Comparison of ENCODE assay signal across 24 cellular contexts in the genomic region with DNA sequence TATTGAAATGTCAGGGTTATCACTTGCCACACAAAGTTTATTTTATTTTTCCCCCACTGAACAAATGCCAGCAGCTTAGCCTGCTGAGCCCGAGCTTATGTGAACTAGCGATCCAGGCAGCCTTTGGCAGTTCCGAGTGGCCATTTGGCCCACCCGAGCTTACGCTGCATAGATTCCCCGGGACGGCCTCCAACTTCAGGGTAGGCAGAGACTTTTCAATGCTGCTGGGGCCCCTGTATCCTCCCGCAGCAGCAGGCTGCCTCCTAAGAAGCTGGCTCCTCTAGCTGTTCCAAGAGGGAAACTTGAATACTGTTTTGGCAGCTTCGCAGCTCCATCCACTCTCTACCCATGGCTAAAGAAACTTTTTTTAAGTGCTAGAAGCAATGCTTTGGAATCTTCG.
DNase-seq lines count a peak whose midpoint lies in the region; ATAC-seq, FAIRE-seq and TF ChIP-seq lines count a peak whose summit lies in the region.
"Had no signal": no experiment of that assay in that cellular context is flagged by ENCODE, and none has a peak within 500 bp of the region (broad histone marks: within the 10 kb centered on the region; RNA-seq: fewer than 3 reads in every experiment).

No MANE protein-coding gene starts in this region.

- H3K9me3 Mint-ChIP-seq in astrocyte (ENCODE audit: unreplicated experiment) (peaks cover 2% of the 10 kb centered on the region), endothelial cell (ENCODE audit: unreplicated experiment) (no peaks in the 10 kb centered on the region)

- H2AK5ac ChIP-seq in mesenchymal stem cell (ENCODE audit: low read length, severe bottlenecking) = no peak overlapping the region

- H3K18ac ChIP-seq in mesenchymal stem cell (ENCODE audit: low read depth in 1 of 2, low read length in 2 of 2) = peak overlapping the region in 1 of 2 experiments; percentile 15

- no peaks in the 10 kb centered on the region for H4K20me1 ChIP-seq in GM23248 (ENCODE audit: insufficient read depth)
- no peaks in the 10 kb centered on the region for H4K20me1 ChIP-seq in astrocyte (ENCODE audit: insufficient read depth, low read length)

- H3F3A ChIP-seq in GM23248 (ENCODE audit: insufficient read depth) = peaks cover 4% of the 10 kb centered on the region; the same call in 1 of the 2 replicates

- H3K4me1 ChIP-seq in GM23248 (ENCODE audit: insufficient read depth) (no peaks in the 10 kb centered on the region), astrocyte (ENCODE audit: insufficient read depth, low read length) (no peaks in the 10 kb centered on the region), mesenchymal stem cell (ENCODE audit: control insufficient read depth, insufficient read depth, low read depth, low read length) (no peaks in the 10 kb centered on the region)
- H3K4me1 ChIP-seq: A549 had no signal

- H3K36me3 Mint-ChIP-seq in astrocyte (ENCODE audit: low read depth, unreplicated experiment) (no peaks in the 10 kb centered on the region), endothelial cell (ENCODE audit: low read depth, unreplicated experiment) (no peaks in the 10 kb centered on the region)
- H3K36me3 Mint-ChIP-seq: CD4-positive, CD25-positive, alpha-beta regulatory T cell had no signal

- H2BK12ac ChIP-seq in mesenchymal stem cell (ENCODE audit: low read length in 2 of 2) = peak overlapping the region in 1 of 2 experiments; percentile 46

- H2AFZ ChIP-seq in GM23248 (peak overlapping the region; percentile 30; the same call in 1 of the 2 replicates), astrocyte (ENCODE audit: low read depth, low read length) (peak overlapping the region; percentile 15), mesenchymal stem cell (ENCODE audit: low read depth, low read length) (no peak overlapping the region)

- no peak overlapping the region for H3K27ac ChIP-seq in GM23248
- no peak overlapping the region for H3K27ac ChIP-seq in astrocyte (ENCODE audit: low read depth, low read length)
- no peak overlapping the region for H3K27ac ChIP-seq in mesenchymal stem cell (ENCODE audit: low read length, poor library complexity, severe bottlenecking)
- H3K27ac ChIP-seq: A549, SJCRH30 had no signal

- no peak for TF ChIP-seq CTCF in astrocyte (IDR thresholded peaks at IDR 0.05; ENCODE audit: insufficient read depth, low read depth, low read length)
- TF ChIP-seq CTCF in endothelial cell (IDR thresholded peaks at IDR 0.05; ENCODE audit: unreplicated experiment) = no peak

- DNase-seq in GM23248 (peak; percentile 28), astrocyte (ENCODE audit: low read depth) (no peak), mesenchymal stem cell (no peak), pons (ENCODE audit: low spot score) (peak; percentile 12), endothelial cell (ENCODE audit: low spot score) (no peak), DMS153 treated with DMSO at 0.1 percent for 48 hours (lab: John Stamatoyannopoulos, UW; ENCODE audit: unreplicated experiment) (no peak)
- no peak for DNase-seq in stimulated activated CD4-positive, alpha-beta T cell treated with anti-CD3 and anti-CD28 coated beads, Interleukin-12 subunit alpha, Interleukin-12 subunit beta, amount 100 ng/mL, for 4 hours
- DNase-seq: CD4-positive, CD25-positive, alpha-beta regulatory T cell; DND-41; GOT3; MG63; NCI-H1417 treated with DMSO at 0.1 percent for 48 hours; NCI-H187 treated with DMSO at 0.1 percent for 48 hours; NCI-H2107; NCI-H510A treated with DMSO at 0.1 percent for 48 hours; NCI-H774; NK-92 treated with Interleukin-12 subunit alpha and Interleukin-12 subunit beta, amount 100 ng/mL, for 24 hours; SJCRH30 had no signal

- peak overlapping the region; percentile 46 for H3K4me2 ChIP-seq in GM23248 (ENCODE audit: unreplicated experiment)
- H3K4me2 ChIP-seq in astrocyte (ENCODE audit: low read length) = no peak overlapping the region
- no peak overlapping the region for H3K4me2 ChIP-seq in mesenchymal stem cell (ENCODE audit: low read length, poor library complexity, severe bottlenecking)
- H3K4me2 ChIP-seq: A549 had no signal

- H3K4me3 Mint-ChIP-seq in astrocyte (ENCODE audit: unreplicated experiment) = no peak overlapping the region
- no peak overlapping the region for H3K4me3 Mint-ChIP-seq in endothelial cell (ENCODE audit: unreplicated experiment)
- H3K4me3 Mint-ChIP-seq: CD4-positive, CD25-positive, alpha-beta regulatory T cell had no signal

- no peak for FAIRE-seq in astrocyte (lab: Jason Lieb, UNC)
- FAIRE-seq: A549, GM12891, K562 had no signal

- no peak overlapping the region for H3K23ac ChIP-seq in mesenchymal stem cell (ENCODE audit: low read length in 2 of 2)

- H3K27me3 Mint-ChIP-seq in astrocyte (ENCODE audit: low read depth, unreplicated experiment) = peaks cover 5% of the 10 kb centered on the region
- H3K27me3 Mint-ChIP-seq in endothelial cell (ENCODE audit: unreplicated experiment) = no peaks in the 10 kb centered on the region
- H3K27me3 Mint-ChIP-seq: CD4-positive, CD25-positive, alpha-beta regulatory T cell had no signal

- H3K79me2 ChIP-seq in GM23248 (ENCODE audit: insufficient read depth) = no peaks in the 10 kb centered on the region
- no peaks in the 10 kb centered on the region for H3K79me2 ChIP-seq in astrocyte (ENCODE audit: insufficient read depth, low read length)

- H3K36me3 ChIP-seq in GM23248 (ENCODE audit: low read depth) (no peaks in the 10 kb centered on the region), astrocyte (ENCODE audit: insufficient read depth, low read length) (no peaks in the 10 kb centered on the region), mesenchymal stem cell (ENCODE audit: control insufficient read depth in 1 of 2, insufficient read depth in 2 of 2, low read depth in 1 of 2, low read length in 2 of 2) (no peaks in the 10 kb centered on the region)
- H3K36me3 ChIP-seq: MG63, SJCRH30 had no signal

- H2BK120ac ChIP-seq in mesenchymal stem cell (ENCODE audit: low read depth, low read length) = peak overlapping the region; percentile 27

- no peaks in the 10 kb centered on the region for H3K9me3 ChIP-seq in GM23248 (ENCODE audit: low read depth)
- H3K9me3 ChIP-seq in astrocyte (ENCODE audit: insufficient read depth, low read depth, low read length) = no peaks in the 10 kb centered on the region
- H3K9me3 ChIP-seq in mesenchymal stem cell (ENCODE audit: control insufficient read depth, low read length) = no peaks in the 10 kb centered on the region
- H3K9me3 ChIP-seq: A549, MG63, SJCRH30 had no signal

- 12 to 13% methylated on average over 10 of the region's 10 CpGs for WGBS in GM23248 (ENCODE audit: low coverage in 1 of 2, low lambda C conversion rate in 2 of 2, missing lambda C conversion rate in 2 of 2), 2 experiments
- WGBS in mesenchymal stem cell = 85% methylated on average over 10 of the region's 10 CpGs

- no peaks in the 10 kb centered on the region for H3K9me2 ChIP-seq in GM23248 (ENCODE audit: insufficient read depth)

- no peak overlapping the region for H2BK15ac ChIP-seq in mesenchymal stem cell (ENCODE audit: low read depth, poor library complexity, severe bottlenecking)

- peak overlapping the region; percentile 25; the same call in 1 of the 2 replicates for H3K4me3 ChIP-seq in GM23248
- H3K4me3 ChIP-seq in astrocyte (ENCODE audit: insufficient read depth, low read depth, low read length) = no peak overlapping the region
- peak overlapping the region in 1 of 2 experiments; percentile 38 for H3K4me3 ChIP-seq in mesenchymal stem cell (ENCODE audit: insufficient read depth in 1 of 2, low read depth in 1 of 2, low read length in 2 of 2)
- H3K4me3 ChIP-seq: A549, K562, MG63, SJCRH30 had no signal

- no peak overlapping the region for H3K14ac ChIP-seq in mesenchymal stem cell (ENCODE audit: low read length in 2 of 2)

- no peaks in the 10 kb centered on the region for H3K79me1 ChIP-seq in mesenchymal stem cell (replicated peaks; ENCODE audit: low read length, poor library complexity, severe bottlenecking)

- H3K4ac ChIP-seq in mesenchymal stem cell (ENCODE audit: low read depth in 1 of 2, low read length in 2 of 2) = no peak overlapping the region

- H4K91ac ChIP-seq in mesenchymal stem cell (ENCODE audit: low read length) = no peak overlapping the region

- H3K27me3 ChIP-seq in GM23248 (replicated peaks; ENCODE audit: insufficient read depth) = no peaks in the 10 kb centered on the region; the same call in none of the 2 replicates
- no peaks in the 10 kb centered on the region for H3K27me3 ChIP-seq in astrocyte (ENCODE audit: insufficient read depth, low read length)
- H3K27me3 ChIP-seq in mesenchymal stem cell (ENCODE audit: control insufficient read depth in 1 of 2, insufficient read depth in 1 of 2, low read length in 2 of 2) = peaks cover 0 to 29% of the 10 kb centered on the region in 2 experiments
- H3K27me3 ChIP-seq: MG63, SJCRH30 had no signal

- H2BK5ac ChIP-seq in mesenchymal stem cell (ENCODE audit: low read depth, low read length, poor library complexity, severe bottlenecking) = no peak overlapping the region

- in situ Hi-C loops in GM23248 (cut with MboI) = no loop called here

- H3K9ac ChIP-seq in GM23248 = no peak overlapping the region
- no peak overlapping the region for H3K9ac ChIP-seq in astrocyte (ENCODE audit: low read length)
- H3K9ac ChIP-seq in mesenchymal stem cell (ENCODE audit: low read length) = no peak overlapping the region

- H4K8ac ChIP-seq in mesenchymal stem cell (ENCODE audit: low read length) = no peak overlapping the region

- H3K4me1 Mint-ChIP-seq in astrocyte (ENCODE audit: low read depth, unreplicated experiment) (peaks cover 4% of the 10 kb centered on the region), endothelial cell (ENCODE audit: unreplicated experiment) (no peaks in the 10 kb centered on the region)
- H3K4me1 Mint-ChIP-seq: CD4-positive, CD25-positive, alpha-beta regulatory T cell had no signal

- H3K27ac Mint-ChIP-seq in astrocyte (ENCODE audit: unreplicated experiment) (no peak overlapping the region), endothelial cell (ENCODE audit: unreplicated experiment) (no peak overlapping the region)
- H3K27ac Mint-ChIP-seq: CD4-positive, CD25-positive, alpha-beta regulatory T cell had no signal

- no peak for ATAC-seq in HG03039 (IDR thresholded peaks at IDR 0.05; ENCODE audit: unreplicated experiment)
- ATAC-seq: A549, HCT116, K562, Panc1 had no signal

Comparison
In these comparisons a context has a peak if more than half of its experiments do, and no peak if none do; other contexts are left out.
1. DNase-seq: peak in GM23248 (single experiment) and pons (single experiment); none in astrocyte (single experiment), mesenchymal stem cell (single experiment), endothelial cell (single experiment), stimulated activated CD4-positive, alpha-beta T cell treated with anti-CD3 and anti-CD28 coated beads, Interleukin-12 subunit alpha, Interleukin-12 subunit beta, amount 100 ng/mL, for 4 hours (single experiment) and DMS153 treated with DMSO at 0.1 percent for 48 hours (single experiment).